In genomic region chr5:142110046-142110531, GRCh38 we compare ENCODE assay signal across 8 cellular contexts. TPM values are rescaled to one million over a fixed set of nuclear protein-coding genes. Genes with fewer than 3 reads are reported as not detected.
DNase-seq lines count a peak whose midpoint lies in the region; ATAC-seq and TF ChIP-seq lines count a peak whose summit lies in the region.

No MANE protein-coding gene starts in this region.

- intact Hi-C loops in activated T-helper 1 cell treated with anti-CD3 and anti-CD28 coated beads, Interleukin-12 subunit alpha, Interleukin-12 subunit beta, Interleukin-2, Interleukin-4 antibody, amounts not matched to agents 30 ng/mL and 10 ng/mL and 1 ng/mL, durations not matched to agents 14 hours and 24 hours and 36 hours (cut with micrococcal nuclease): loop anchor here (1.0 kb wide), 1 partner anchor 35 kb away; no protein-coding TSS in a partner anchor
- intact Hi-C loops in left ventricle myocardium inferior (cut with micrococcal nuclease): no loop called here

- H3K4me1 ChIP-seq in left ventricle myocardium inferior: peaks cover 85% of the 10 kb centered on the region

- no peak for TF ChIP-seq CTCF in left ventricle myocardium inferior (IDR thresholded peaks at IDR 0.05; ENCODE audit: borderline replicate concordance)

- no peaks in the 10 kb centered on the region for H3K9me3 Mint-ChIP-seq in activated T-helper 1 cell treated with anti-CD3 and anti-CD28 coated beads, Interleukin-12 subunit alpha, Interleukin-12 subunit beta, Interleukin-2, Interleukin-4 antibody, amounts not matched to agents 30 ng/mL and 10 ng/mL and 1 ng/mL, durations not matched to agents 14 hours and 24 hours and 36 hours

- no peak for ATAC-seq in GM21576 (IDR thresholded peaks at IDR 0.05; ENCODE audit: unreplicated experiment)

- peaks cover 36% of the 10 kb centered on the region for H3K36me3 Mint-ChIP-seq in activated T-helper 1 cell treated with anti-CD3 and anti-CD28 coated beads, Interleukin-12 subunit alpha, Interleukin-12 subunit beta, Interleukin-2, Interleukin-4 antibody, amounts not matched to agents 30 ng/mL and 10 ng/mL and 1 ng/mL, durations not matched to agents 14 hours and 24 hours and 36 hours (ENCODE audit: low read depth)

- peak overlapping the region; percentile 97 for H3K4me3 Mint-ChIP-seq in activated T-helper 1 cell treated with anti-CD3 and anti-CD28 coated beads, Interleukin-12 subunit alpha, Interleukin-12 subunit beta, Interleukin-2, Interleukin-4 antibody, amounts not matched to agents 30 ng/mL and 10 ng/mL and 1 ng/mL, durations not matched to agents 14 hours and 24 hours and 36 hours

- peak overlapping the region; percentile 81 for H3K4me3 ChIP-seq in left ventricle myocardium inferior

- H3K27ac ChIP-seq in KOPT-K1 (ENCODE audit: low read depth, low read length, poor library complexity, severe bottlenecking): peak overlapping the region; percentile 87
- peak overlapping the region; percentile 95 for H3K27ac ChIP-seq in left ventricle myocardium inferior (replicated peaks)

- peak overlapping the region; percentile 100 for H3K27ac Mint-ChIP-seq in activated T-helper 1 cell treated with anti-CD3 and anti-CD28 coated beads, Interleukin-12 subunit alpha, Interleukin-12 subunit beta, Interleukin-2, Interleukin-4 antibody, amounts not matched to agents 30 ng/mL and 10 ng/mL and 1 ng/mL, durations not matched to agents 14 hours and 24 hours and 36 hours

- H3K27me3 ChIP-seq in left ventricle myocardium inferior (ENCODE audit: low read depth): no peaks in the 10 kb centered on the region

- H3K9me3 ChIP-seq in KOPT-K1 (ENCODE audit: insufficient read depth, low read length, poor library complexity, severe bottlenecking) (no peaks in the 10 kb centered on the region), left ventricle myocardium inferior (replicated peaks) (no peaks in the 10 kb centered on the region)

- H3K4me1 Mint-ChIP-seq in activated T-helper 1 cell treated with anti-CD3 and anti-CD28 coated beads, Interleukin-12 subunit alpha, Interleukin-12 subunit beta, Interleukin-2, Interleukin-4 antibody, amounts not matched to agents 30 ng/mL and 10 ng/mL and 1 ng/mL, durations not matched to agents 14 hours and 24 hours and 36 hours (ENCODE audit: low read depth): peaks cover 83% of the 10 kb centered on the region

- H3K36me3 ChIP-seq in KOPT-K1 (ENCODE audit: insufficient read depth, low read length) (peaks cover 5% of the 10 kb centered on the region; the same call in 1 of the 2 replicates), left ventricle myocardium inferior (no peaks in the 10 kb centered on the region)

- H3K27me3 Mint-ChIP-seq in activated T-helper 1 cell treated with anti-CD3 and anti-CD28 coated beads, Interleukin-12 subunit alpha, Interleukin-12 subunit beta, Interleukin-2, Interleukin-4 antibody, amounts not matched to agents 30 ng/mL and 10 ng/mL and 1 ng/mL, durations not matched to agents 14 hours and 24 hours and 36 hours (ENCODE audit: insufficient read depth): no peaks in the 10 kb centered on the region

- DNase-seq in NCI-H146 treated with DMSO at 0.1 percent for 48 hours (lab: John Stamatoyannopoulos, UW; ENCODE audit: unreplicated experiment): peak; percentile 1
- DNase-seq in NCI-H146 (lab: John Stamatoyannopoulos, UW): no peak
- DNase-seq in activated T-helper 1 cell treated with anti-CD3 and anti-CD28 coated beads, Interleukin-12 subunit alpha, Interleukin-12 subunit beta, Interleukin-2, Interleukin-4 antibody, amounts not matched to agents 30 ng/mL and 10 ng/mL and 1 ng/mL, durations not matched to agents 14 hours and 24 hours and 36 hours (ENCODE audit: low spot score): no peak
- DNase-seq in left ventricle myocardium inferior: no peak
- DNase-seq in retina: peak; percentile 44
- DNase-seq in NCI-H2081 treated with DMSO at 0.1 percent for 48 hours (lab: John Stamatoyannopoulos, UW): no peak

RNA-seq across cellular contexts. Expression of gene NDFIP1, which starts 1.5 kb away (rescaled TPM):
- total RNA-seq in activated T-helper 1 cell treated with anti-CD3 and anti-CD28 coated beads, Interleukin-12 subunit alpha, Interleukin-12 subunit beta, Interleukin-2, Interleukin-4 antibody, amounts not matched to agents 30 ng/mL and 10 ng/mL and 1 ng/mL, durations not matched to agents 14 hours and 24 hours and 36 hours: 119 and 129 TPM in 2 replicates
- total RNA-seq in left ventricle myocardium inferior: 62.1 TPM

Comparison
In these comparisons a context has a peak if more than half of its experiments do, and no peak if none do; other contexts are left out.
1. DNase-seq: peak in NCI-H146 treated with DMSO at 0.1 percent for 48 hours (single experiment) and retina (single experiment); none in NCI-H146 (single experiment), activated T-helper 1 cell treated with anti-CD3 and anti-CD28 coated beads, Interleukin-12 subunit alpha, Interleukin-12 subunit beta, Interleukin-2, Interleukin-4 antibody, amounts not matched to agents 30 ng/mL and 10 ng/mL and 1 ng/mL, durations not matched to agents 14 hours and 24 hours and 36 hours (single experiment), left ventricle myocardium inferior (single experiment) and NCI-H2081 treated with DMSO at 0.1 percent for 48 hours (single experiment).